Comparison of ENCODE assay signal across 8 cellular contexts in the genomic region with DNA sequence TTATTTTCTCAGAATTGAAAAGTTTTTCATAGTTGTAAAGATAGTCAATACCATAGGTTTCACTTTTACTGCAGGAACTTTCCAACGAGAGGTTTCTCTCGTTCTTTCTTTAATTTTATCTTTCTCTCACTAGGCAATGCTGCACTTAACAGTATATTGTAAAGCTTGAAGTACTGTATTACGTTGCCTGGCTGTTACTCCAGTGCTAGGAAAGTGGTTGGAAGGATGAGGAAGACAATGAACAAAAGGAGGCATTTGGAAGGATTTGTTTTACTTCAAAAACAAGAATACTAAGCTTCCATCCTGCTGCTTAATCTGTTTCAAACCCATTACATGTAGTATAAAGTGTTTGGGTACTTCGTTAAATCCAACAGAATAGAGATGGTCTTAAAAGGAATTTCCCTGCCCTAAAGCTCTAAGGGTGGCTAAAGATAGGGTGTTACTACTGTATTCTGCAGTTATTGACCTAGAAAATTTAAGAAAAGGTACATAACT. TPM values are rescaled to one million over a fixed set of nuclear protein-coding genes. Genes with fewer than 3 reads are reported as not detected.
DNase-seq lines count a peak whose midpoint lies in the region; ATAC-seq lines count a peak whose summit lies in the region.

No MANE protein-coding gene starts in this region.

- peaks cover 28% of the 10 kb centered on the region for H3K79me2 ChIP-seq in ACC112 (ENCODE audit: control insufficient read depth, insufficient read depth, low read length, unreplicated experiment)
- peaks cover 32% of the 10 kb centered on the region for H3K79me2 ChIP-seq in GM23248 (ENCODE audit: insufficient read depth)

- intact Hi-C loops in activated T-helper 2 cell treated with anti-CD3 and anti-CD28 coated beads, Interferon-gamma antibody, Interleukin-2, Interleukin-4, amounts not matched to agents 10 μg/mL and 5 μg/mL and 100 μg/mL, durations not matched to agents 14 hours and 24 hours and 36 hours (cut with micrococcal nuclease), result loop anchor here (1.0 to 5.0 kb wide), 8 partner anchors 70 to 366 kb away; a partner anchor contains a TSS

- H3K9me2 ChIP-seq in GM23248 (ENCODE audit: insufficient read depth), result no peaks in the 10 kb centered on the region

- H3K27me3 ChIP-seq in ACC112 (ENCODE audit: insufficient read depth, low read length), result no peaks in the 10 kb centered on the region
- no peaks in the 10 kb centered on the region for H3K27me3 ChIP-seq in GM23248 (replicated peaks; ENCODE audit: insufficient read depth)
- peaks cover 9% of the 10 kb centered on the region for H3K27me3 ChIP-seq in iPS-18a (ENCODE audit: control insufficient read depth, insufficient read depth, low read length)

- peak overlapping the region; percentile 97 for H3K4me3 ChIP-seq in ACC112 (ENCODE audit: low read depth, low read length)
- H3K4me3 ChIP-seq in GM23248, result peak overlapping the region; percentile 96
- peak overlapping the region; percentile 56 for H3K4me3 ChIP-seq in iPS-18a (ENCODE audit: low read length)

- no peaks in the 10 kb centered on the region for H3K9me3 Mint-ChIP-seq in activated T-helper 2 cell treated with anti-CD3 and anti-CD28 coated beads, Interferon-gamma antibody, Interleukin-2, Interleukin-4, amounts not matched to agents 10 μg/mL and 5 μg/mL and 100 μg/mL, durations not matched to agents 14 hours and 24 hours and 36 hours
- no peaks in the 10 kb centered on the region for H3K9me3 Mint-ChIP-seq in stimulated activated naive B cell treated with anti-CD40 and anti-IgM and Interleukin-4, amounts not matched to agents 10 μg/mL and 1 μg/mL and 100 μg/mL, for 72 hours

- H3K27ac ChIP-seq in ACC112 (ENCODE audit: low read depth, low read length) (peak overlapping the region; percentile 58), GM23248 (peak overlapping the region; percentile 57), iPS-18a (ENCODE audit: low read length) (no peak overlapping the region)

- no peak for ATAC-seq in stimulated activated naive B cell treated with anti-CD40 and anti-IgM and Interleukin-4, amounts not matched to agents 10 μg/mL and 1 μg/mL and 100 μg/mL, for 72 hours (replicated peaks)
- ATAC-seq in HG03280 (IDR thresholded peaks at IDR 0.05; ENCODE audit: unreplicated experiment), result no peak
- ATAC-seq in HG02759 (IDR thresholded peaks at IDR 0.05; ENCODE audit: unreplicated experiment), result no peak

- peaks cover 2% of the 10 kb centered on the region for H3K27me3 Mint-ChIP-seq in activated T-helper 2 cell treated with anti-CD3 and anti-CD28 coated beads, Interferon-gamma antibody, Interleukin-2, Interleukin-4, amounts not matched to agents 10 μg/mL and 5 μg/mL and 100 μg/mL, durations not matched to agents 14 hours and 24 hours and 36 hours (ENCODE audit: low read depth)
- no peaks in the 10 kb centered on the region for H3K27me3 Mint-ChIP-seq in stimulated activated naive B cell treated with anti-CD40 and anti-IgM and Interleukin-4, amounts not matched to agents 10 μg/mL and 1 μg/mL and 100 μg/mL, for 72 hours

- H3K4me3 Mint-ChIP-seq in activated T-helper 2 cell treated with anti-CD3 and anti-CD28 coated beads, Interferon-gamma antibody, Interleukin-2, Interleukin-4, amounts not matched to agents 10 μg/mL and 5 μg/mL and 100 μg/mL, durations not matched to agents 14 hours and 24 hours and 36 hours (ENCODE audit: low read depth), result peak overlapping the region; percentile 94
- peak overlapping the region; percentile 99 for H3K4me3 Mint-ChIP-seq in stimulated activated naive B cell treated with anti-CD40 and anti-IgM and Interleukin-4, amounts not matched to agents 10 μg/mL and 1 μg/mL and 100 μg/mL, for 72 hours

- peaks cover 42% of the 10 kb centered on the region for H3K4me1 ChIP-seq in ACC112 (ENCODE audit: control insufficient read depth, insufficient read depth, low read length, unreplicated experiment)
- peaks cover 48% of the 10 kb centered on the region for H3K4me1 ChIP-seq in GM23248 (ENCODE audit: insufficient read depth)
- H3K4me1 ChIP-seq in iPS-18a (ENCODE audit: control insufficient read depth, low read depth, low read length), result peaks cover 3% of the 10 kb centered on the region

- H4K20me1 ChIP-seq in GM23248 (ENCODE audit: insufficient read depth), result no peaks in the 10 kb centered on the region

- 0 out of 2 replicates have a peak, but pooled peaks cover 4% of the 10 kb centered on the region for H3K36me3 ChIP-seq in ACC112 (ENCODE audit: insufficient read depth, low read length)
- no peaks in the 10 kb centered on the region for H3K36me3 ChIP-seq in GM23248 (ENCODE audit: low read depth)
- H3K36me3 ChIP-seq in iPS-18a (ENCODE audit: control insufficient read depth, low read depth, low read length), result no peaks in the 10 kb centered on the region

- H3K9me3 ChIP-seq in GM23248 (ENCODE audit: low read depth) (no peaks in the 10 kb centered on the region), iPS-18a (ENCODE audit: control insufficient read depth, low read depth, low read length) (no peaks in the 10 kb centered on the region)

- peak overlapping the region; percentile 99 for H3K9ac ChIP-seq in GM23248
- H3K9ac ChIP-seq in iPS-18a (ENCODE audit: low read length), result peak overlapping the region; percentile 34

- 1 to 3% methylated on average over 4 of the region's 4 CpGs for WGBS in GM23248 (ENCODE audit: low coverage in 1 of 2, low lambda C conversion rate in 2 of 2, missing lambda C conversion rate in 2 of 2), 2 experiments

- H2AFZ ChIP-seq in ACC112 (ENCODE audit: low read length, unreplicated experiment) (peak overlapping the region; percentile 87), GM23248 (peak overlapping the region; percentile 97)

- in situ Hi-C loops in GM23248 (cut with MboI), result no loop called here

- peaks cover 19% of the 10 kb centered on the region for H3F3A ChIP-seq in GM23248 (ENCODE audit: insufficient read depth)

- peak overlapping the region; percentile 90 for H3K4me2 ChIP-seq in GM23248 (ENCODE audit: unreplicated experiment)

- DNase-seq in GM23248 (peak; percentile 44), NOMO-1 treated with DMSO at 0.1 percent for 48 hours (lab: John Stamatoyannopoulos, UW; ENCODE audit: unreplicated experiment) (no peak)
- no peak for DNase-seq in activated T-helper 2 cell treated with anti-CD3 and anti-CD28 coated beads, Interferon-gamma antibody, Interleukin-2, Interleukin-4, amounts not matched to agents 10 μg/mL and 5 μg/mL and 100 μg/mL, durations not matched to agents 14 hours and 24 hours and 36 hours (ENCODE audit: low spot score)
- no peak for DNase-seq in stimulated activated naive B cell treated with anti-CD40 and anti-IgM and Interleukin-4, amounts not matched to agents 10 μg/mL and 1 μg/mL and 100 μg/mL, for 72 hours

- no peaks in the 10 kb centered on the region for H3K36me3 Mint-ChIP-seq in activated T-helper 2 cell treated with anti-CD3 and anti-CD28 coated beads, Interferon-gamma antibody, Interleukin-2, Interleukin-4, amounts not matched to agents 10 μg/mL and 5 μg/mL and 100 μg/mL, durations not matched to agents 14 hours and 24 hours and 36 hours (ENCODE audit: low read depth)
- H3K36me3 Mint-ChIP-seq in stimulated activated naive B cell treated with anti-CD40 and anti-IgM and Interleukin-4, amounts not matched to agents 10 μg/mL and 1 μg/mL and 100 μg/mL, for 72 hours, result peaks cover 0 to 6% of the 10 kb centered on the region in 2 donors

- peak overlapping the region; percentile 89 for H3K27ac Mint-ChIP-seq in activated T-helper 2 cell treated with anti-CD3 and anti-CD28 coated beads, Interferon-gamma antibody, Interleukin-2, Interleukin-4, amounts not matched to agents 10 μg/mL and 5 μg/mL and 100 μg/mL, durations not matched to agents 14 hours and 24 hours and 36 hours
- peak overlapping the region; percentile 99 for H3K27ac Mint-ChIP-seq in stimulated activated naive B cell treated with anti-CD40 and anti-IgM and Interleukin-4, amounts not matched to agents 10 μg/mL and 1 μg/mL and 100 μg/mL, for 72 hours

- H3K4me1 Mint-ChIP-seq in activated T-helper 2 cell treated with anti-CD3 and anti-CD28 coated beads, Interferon-gamma antibody, Interleukin-2, Interleukin-4, amounts not matched to agents 10 μg/mL and 5 μg/mL and 100 μg/mL, durations not matched to agents 14 hours and 24 hours and 36 hours (ENCODE audit: low read depth), result peaks cover 41% of the 10 kb centered on the region
- peaks cover 22 to 51% of the 10 kb centered on the region in 2 donors for H3K4me1 Mint-ChIP-seq in stimulated activated naive B cell treated with anti-CD40 and anti-IgM and Interleukin-4, amounts not matched to agents 10 μg/mL and 1 μg/mL and 100 μg/mL, for 72 hours

RNA-seq across cellular contexts. Expression of a gene that starts 0.6 kb away (rescaled TPM):
- 64.7 and 68.5 TPM in 2 replicates for total RNA-seq in GM23248 (2014; rRNA removed; shearing (Covaris generic))
- polyA plus RNA-seq in GM23248 (2016; fragmentation: Nextera tagmentation; extraction: Ambion mirVana), result 84.0 and 84.9 TPM in 2 replicates
- total RNA-seq in activated T-helper 2 cell treated with anti-CD3 and anti-CD28 coated beads, Interferon-gamma antibody, Interleukin-2, Interleukin-4, amounts not matched to agents 10 μg/mL and 5 μg/mL and 100 μg/mL, durations not matched to agents 14 hours and 24 hours and 36 hours, result 21.6 and 22.0 TPM in 2 replicates
